ENCODE assay signal across 15 cellular contexts in the genomic region with DNA sequence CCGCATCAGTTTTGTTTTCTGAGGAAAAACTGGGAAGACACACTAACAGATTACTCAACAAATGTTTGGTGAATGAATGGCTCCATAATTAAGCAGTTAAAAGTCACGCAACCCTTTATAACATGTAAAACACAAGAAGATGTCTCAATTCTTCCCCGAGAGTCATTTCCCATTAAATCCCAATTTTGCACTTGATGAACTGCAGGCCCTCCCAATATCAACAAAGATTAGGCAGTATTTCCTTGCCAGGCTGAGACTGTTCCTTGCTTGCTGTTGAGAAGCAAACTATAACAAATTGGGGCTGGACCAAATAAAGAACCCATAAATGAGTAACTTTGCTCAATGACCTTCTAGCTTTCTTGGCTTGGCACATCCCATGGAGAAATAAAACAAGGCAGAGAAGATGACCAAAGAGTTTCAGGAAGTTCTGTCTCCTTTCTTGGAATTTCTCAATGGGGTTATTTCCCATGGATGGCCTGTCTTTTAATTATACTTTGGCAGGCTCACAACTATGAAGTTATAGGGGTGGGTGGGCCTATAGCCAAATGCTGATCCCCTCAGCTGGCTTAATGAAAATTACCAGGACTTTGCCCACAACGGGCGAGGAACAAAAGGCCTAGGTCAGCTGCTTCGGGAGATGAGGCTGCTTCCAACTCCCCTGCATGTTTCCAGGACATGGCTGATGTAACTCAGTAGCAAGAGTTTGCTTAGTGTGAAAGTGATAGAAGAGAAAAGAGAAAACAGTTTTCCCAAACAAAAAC.
DNase-seq lines count a peak whose midpoint lies in the region; ATAC-seq and TF ChIP-seq lines count a peak whose summit lies in the region.
"Had no signal": no experiment of that assay in that cellular context is flagged by ENCODE, and none has a peak within 500 bp of the region (broad histone marks: within the 10 kb centered on the region; RNA-seq: fewer than 3 reads in every experiment).

No MANE protein-coding gene starts in this region.

- no peaks in the 10 kb centered on the region for H3K4me1 ChIP-seq in mucosa of rectum (ENCODE audit: control insufficient read depth in 2 of 2, insufficient read depth in 2 of 2, low read length in 2 of 2)
- H3K4me1 ChIP-seq: heart left ventricle, testis had no signal

- no peak overlapping the region for H3K9ac ChIP-seq in mucosa of rectum (ENCODE audit: low read depth in 1 of 2, low read length in 2 of 2)

- no peaks in the 10 kb centered on the region for H3K27me3 ChIP-seq in mucosa of rectum (ENCODE audit: control insufficient read depth in 2 of 2, insufficient read depth in 2 of 2, low read length in 2 of 2)
- H3K27me3 ChIP-seq: heart left ventricle, testis had no signal

- no peak overlapping the region for H3K4me3 ChIP-seq in mucosa of rectum (ENCODE audit: low read length in 2 of 2)
- H3K4me3 ChIP-seq: heart left ventricle, testis had no signal

- DNase-seq in AG08395 (ENCODE audit: low spot score), result peak; percentile 61
- DNase-seq in M059J (ENCODE audit: low read depth), result peak; percentile 15
- peak; percentile 75 for DNase-seq in fibroblast of gingiva (ENCODE audit: low read depth)
- no peak for DNase-seq in HEK293T (ENCODE audit: extremely low spot score)
- no peak for DNase-seq in effector CD4-positive, alpha-beta T cell
- DNase-seq: ACHN; effector memory CD4-positive, alpha-beta T cell; heart left ventricle; SHP77; T-helper 9 cell; testis had no signal

- ATAC-seq in HG03342 (IDR thresholded peaks at IDR 0.05; ENCODE audit: unreplicated experiment) (no peak), GM19328 (IDR thresholded peaks at IDR 0.05; ENCODE audit: unreplicated experiment) (no peak)
- ATAC-seq: HCT116 had no signal

- H3K36me3 ChIP-seq in mucosa of rectum (ENCODE audit: control insufficient read depth in 2 of 2, insufficient read depth in 2 of 2, low read length in 2 of 2), result no peaks in the 10 kb centered on the region
- H3K36me3 ChIP-seq: heart left ventricle had no signal

- peak overlapping the region; percentile 29 to 38 for H3K27ac ChIP-seq in mucosa of rectum (ENCODE audit: low read depth in 2 of 2, low read length in 2 of 2)
- H3K27ac ChIP-seq: testis had no signal

- no peaks in the 10 kb centered on the region for H3K9me3 ChIP-seq in mucosa of rectum (ENCODE audit: control insufficient read depth in 2 of 2, low read length in 2 of 2)
- H3K9me3 ChIP-seq: testis had no signal

- POLR2A ChIA-PET in HEK293T (lab: Yijun Ruan, JAX), result no interaction called here

- CTCF ChIA-PET in HEK293T (lab: Yijun Ruan, JAX), result no interaction called here

TF ChIP-seq in HEK293T, 16 proteins besides CTCF, POLR2A, EP300 and RAD21:
- TF ChIP-seq FOXK2 (IDR thresholded peaks at IDR 0.05), result no peak
- TF ChIP-seq CTBP1 (IDR thresholded peaks at IDR 0.05; ENCODE audit: borderline replicate concordance), result no peak
- no peak for TF ChIP-seq L3MBTL2 (conservative IDR thresholded peaks at IDR 0.05)
- TF ChIP-seq ELF4 (IDR thresholded peaks at IDR 0.05), result no peak
- no peak for TF ChIP-seq HDGF (IDR thresholded peaks at IDR 0.05; ENCODE audit: borderline replicate concordance)
- TF ChIP-seq, protein P1, sequence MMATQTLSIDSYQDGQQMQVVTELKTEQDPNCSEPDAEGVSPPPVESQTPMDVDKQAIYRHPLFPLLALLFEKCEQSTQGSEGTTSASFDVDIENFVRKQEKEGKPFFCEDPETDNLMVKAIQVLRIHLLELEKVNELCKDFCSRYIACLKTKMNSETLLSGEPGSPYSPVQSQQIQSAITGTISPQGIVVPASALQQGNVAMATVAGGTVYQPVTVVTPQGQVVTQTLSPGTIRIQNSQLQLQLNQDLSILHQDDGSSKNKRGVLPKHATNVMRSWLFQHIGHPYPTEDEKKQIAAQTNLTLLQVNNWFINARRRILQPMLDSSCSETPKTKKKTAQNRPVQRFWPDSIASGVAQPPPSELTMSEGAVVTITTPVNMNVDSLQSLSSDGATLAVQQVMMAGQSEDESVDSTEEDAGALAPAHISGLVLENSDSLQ (IDR thresholded peaks at IDR 0.05), result no peak
- no peak for TF ChIP-seq TARDBP (IDR thresholded peaks at IDR 0.05)
- no peak for TF ChIP-seq ZNF384 (IDR thresholded peaks at IDR 0.05)
- no peak for TF ChIP-seq NFRKB (IDR thresholded peaks at IDR 0.05)
- no peak for TF ChIP-seq LEF1 (IDR thresholded peaks at IDR 0.05; ENCODE audit: borderline replicate concordance)
- no peak for TF ChIP-seq SUZ12 (IDR thresholded peaks at IDR 0.05)
- no peak for TF ChIP-seq ARNT (IDR thresholded peaks at IDR 0.05)
- TF ChIP-seq FOXM1 (IDR thresholded peaks at IDR 0.05; ENCODE audit: borderline replicate concordance), result no peak
- no peak for TF ChIP-seq SP1 (IDR thresholded peaks at IDR 0.05)
- TF ChIP-seq BHLHE40 (IDR thresholded peaks at IDR 0.05; ENCODE audit: borderline replicate concordance), result no peak
- TF ChIP-seq FOXA1 (IDR thresholded peaks at IDR 0.05), result no peak

Comparison
In these comparisons a context has a peak if more than half of its experiments do, and no peak if none do; other contexts are left out.
1. DNase-seq: peak in AG08395 (single experiment), M059J (single experiment) and fibroblast of gingiva (single experiment); none in HEK293T (single experiment) and effector CD4-positive, alpha-beta T cell (single experiment).